ENCODE assay signal across 21 cellular contexts in the genomic region with DNA sequence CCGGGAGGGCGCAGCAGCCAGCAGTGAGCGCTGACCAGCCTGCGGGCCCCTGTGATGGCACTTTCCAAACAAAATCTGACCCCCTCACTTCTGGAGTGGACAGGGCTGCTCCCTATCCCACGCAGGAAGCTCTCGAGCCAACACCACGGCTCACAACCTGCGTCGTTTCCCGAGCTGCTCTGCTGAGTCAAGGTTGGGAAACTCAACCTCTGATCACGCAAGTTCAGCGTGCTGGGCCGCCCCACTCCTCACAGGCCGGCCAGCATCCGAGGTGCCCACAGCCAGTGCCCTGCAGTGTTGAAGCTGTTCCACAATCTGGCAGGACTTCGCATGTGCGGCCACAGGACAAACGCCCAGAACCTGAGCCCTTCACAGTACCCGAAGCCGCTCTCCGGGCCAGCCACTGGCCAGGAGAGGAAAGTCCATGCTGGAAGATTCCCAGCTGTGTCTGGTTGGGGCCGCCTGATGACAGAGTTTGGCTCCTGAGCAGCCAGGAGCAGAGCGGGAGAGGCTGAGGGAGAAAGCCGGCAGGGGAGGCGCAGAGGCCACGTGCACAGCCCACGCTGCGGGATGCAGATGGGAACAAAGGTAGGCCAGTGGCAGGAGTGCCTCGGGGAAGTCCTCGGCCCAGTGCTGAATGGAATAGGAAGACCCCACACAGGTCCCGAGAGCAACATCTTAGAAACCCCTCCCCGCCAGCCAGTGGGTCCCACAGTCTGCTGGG.
DNase-seq lines count a peak whose midpoint lies in the region; ATAC-seq, FAIRE-seq and TF ChIP-seq lines count a peak whose summit lies in the region.
"Had no signal": no experiment of that assay in that cellular context is flagged by ENCODE, and none has a peak within 500 bp of the region (broad histone marks: within the 10 kb centered on the region; RNA-seq: fewer than 3 reads in every experiment).

No MANE protein-coding gene starts in this region.

- H3K79me2 ChIP-seq in H1 (ENCODE audit: control insufficient read depth in 1 of 2, insufficient read depth in 2 of 2, low read length in 2 of 2), result no peaks in the 10 kb centered on the region

- no peak overlapping the region for H4K5ac ChIP-seq in H1 (ENCODE audit: insufficient read length, low read depth, low read length)

- H2BK12ac ChIP-seq in H1 (ENCODE audit: low read depth, low read length), result no peak overlapping the region

- no peak overlapping the region for H3K56ac ChIP-seq in H1 (replicated peaks; ENCODE audit: insufficient read length, low read depth, low read length)

- no peak for FAIRE-seq in H1 (lab: Jason Lieb, UNC)
- FAIRE-seq: HTR-8/SVneo had no signal

- no peaks in the 10 kb centered on the region for H3K27me3 Mint-ChIP-seq in activated T-helper 1 cell treated with anti-CD3 and anti-CD28 coated beads, Interleukin-12 subunit alpha, Interleukin-12 subunit beta, Interleukin-2, Interleukin-4 antibody, amounts not matched to agents 30 ng/mL and 10 ng/mL and 1 ng/mL, durations not matched to agents 14 hours and 24 hours and 36 hours (ENCODE audit: insufficient read depth)
- H3K27me3 Mint-ChIP-seq: B cell had no signal

- H3K36me3 Mint-ChIP-seq in activated T-helper 1 cell treated with anti-CD3 and anti-CD28 coated beads, Interleukin-12 subunit alpha, Interleukin-12 subunit beta, Interleukin-2, Interleukin-4 antibody, amounts not matched to agents 30 ng/mL and 10 ng/mL and 1 ng/mL, durations not matched to agents 14 hours and 24 hours and 36 hours (ENCODE audit: low read depth), result no peaks in the 10 kb centered on the region
- H3K36me3 Mint-ChIP-seq: CD4-positive, alpha-beta memory T cell had no signal

- no peak overlapping the region for H2BK20ac ChIP-seq in H1 (ENCODE audit: low read length)

- H3K36me3 ChIP-seq in H1 (ENCODE audit: control insufficient read depth in 2 of 4, insufficient read depth in 4 of 4, low read length in 3 of 4) (no peaks in the 10 kb centered on the region), mucosa of descending colon (ENCODE audit: low read depth) (no peaks in the 10 kb centered on the region)

- no peak for TF ChIP-seq EP300 in H1 (IDR thresholded peaks at IDR 0.05; ENCODE audit: borderline replicate concordance in 1 of 2, low read depth in 2 of 2, low read length in 2 of 2)

- H3K9ac ChIP-seq in H1 (replicated peaks in 1 of 4; ENCODE audit: extremely low read depth in 1 of 4, low read depth in 3 of 4, low read length in 3 of 4), result no peak overlapping the region

- no peak overlapping the region for H3K18ac ChIP-seq in H1 (ENCODE audit: extremely low read depth, low read length)

- H3K4me2 ChIP-seq in H1 (ENCODE audit: insufficient read depth in 1 of 2, low read depth in 2 of 2, low read length in 2 of 2), result no peak overlapping the region
- H3K4me2 ChIP-seq: GM23338 had no signal

- TF ChIP-seq CTCF in H1 (IDR thresholded peaks at IDR 0.05; ENCODE audit: control extremely low read depth in 1 of 3, insufficient read depth in 1 of 3, low read depth in 1 of 3, low read length in 3 of 3), result no peak
- no peak for TF ChIP-seq CTCF in mucosa of descending colon (IDR thresholded peaks at IDR 0.05)

- H2BK120ac ChIP-seq in H1 (replicated peaks; ENCODE audit: low read depth, low read length), result no peak overlapping the region

- H3K4me3 Mint-ChIP-seq in activated T-helper 1 cell treated with anti-CD3 and anti-CD28 coated beads, Interleukin-12 subunit alpha, Interleukin-12 subunit beta, Interleukin-2, Interleukin-4 antibody, amounts not matched to agents 30 ng/mL and 10 ng/mL and 1 ng/mL, durations not matched to agents 14 hours and 24 hours and 36 hours, result no peak overlapping the region
- H3K4me3 Mint-ChIP-seq: B cell; CD4-positive, alpha-beta memory T cell; GM23338 had no signal

- no peaks in the 10 kb centered on the region for H3K79me1 ChIP-seq in H1 (ENCODE audit: low read depth, low read length)

- H4K91ac ChIP-seq in H1 (replicated peaks; ENCODE audit: insufficient read length, low read length), result no peak overlapping the region

- H3K27me3 ChIP-seq in H1 (replicated peaks in 1 of 4; ENCODE audit: control insufficient read depth in 3 of 4, extremely low read depth in 1 of 4, insufficient read depth in 3 of 4, low read length in 3 of 4), result no peaks in the 10 kb centered on the region

- no peaks in the 10 kb centered on the region for H4K20me1 ChIP-seq in H1 (replicated peaks in 1 of 2; ENCODE audit: control insufficient read depth in 1 of 2, insufficient read depth in 2 of 2, low read length in 2 of 2)

- no peak overlapping the region for H3K27ac ChIP-seq in H1 (ENCODE audit: low read depth, low read length)
- H3K27ac ChIP-seq: 22Rv1, HL-60 had no signal

- TF ChIP-seq POLR2A in H1 (IDR thresholded peaks at IDR 0.05; ENCODE audit: control extremely low read depth in 1 of 2, low read depth in 2 of 2, low read length in 2 of 2), result no peak

- peak overlapping the region; percentile 32; the same call in 1 of the 2 replicates for H2AFZ ChIP-seq in H1 (ENCODE audit: low read length)
- H2AFZ ChIP-seq: GM23338 had no signal

- no peak overlapping the region for H4K8ac ChIP-seq in H1 (ENCODE audit: extremely low read depth, insufficient read depth, low read length)

- DNase-seq in activated CD8-positive, alpha-beta memory T cell treated with anti-CD3 and anti-CD28 coated beads for 24 hours, result peak; percentile 21
- DNase-seq in activated CD8-positive, alpha-beta memory T cell treated with anti-CD3 and anti-CD28 coated beads, Interleukin-2, amount 50 U/mL, for 4 hours, result no peak
- DNase-seq in H1 (ENCODE audit: low read depth in 1 of 2, low spot score in 2 of 2), result no peak
- peak; percentile 60 for DNase-seq in posterior vena cava (ENCODE audit: low spot score)
- DNase-seq in ureter (ENCODE audit: low spot score), result peak; percentile 29
- DNase-seq in activated T-helper 1 cell treated with anti-CD3 and anti-CD28 coated beads, Interleukin-12 subunit alpha, Interleukin-12 subunit beta, Interleukin-2, Interleukin-4 antibody, amounts not matched to agents 30 ng/mL and 10 ng/mL and 1 ng/mL, durations not matched to agents 14 hours and 24 hours and 36 hours (ENCODE audit: low spot score), result no peak
- no peak for DNase-seq in mucosa of descending colon
- no peak for DNase-seq in NCI-H2227 (lab: John Stamatoyannopoulos, UW; ENCODE audit: unreplicated experiment)
- DNase-seq: CD4-positive, alpha-beta memory T cell; DMS79 treated with DMSO at 0.1 percent for 48 hours; MV-4-11; NCI-H1417; NCI-H187 treated with DMSO at 0.1 percent for 48 hours; NCI-H446; NCI-H69; SHP77 had no signal

- no peak overlapping the region for H3K4ac ChIP-seq in H1 (replicated peaks; ENCODE audit: insufficient read length, low read depth, low read length)

- no peaks in the 10 kb centered on the region for H3K9me3 Mint-ChIP-seq in activated T-helper 1 cell treated with anti-CD3 and anti-CD28 coated beads, Interleukin-12 subunit alpha, Interleukin-12 subunit beta, Interleukin-2, Interleukin-4 antibody, amounts not matched to agents 30 ng/mL and 10 ng/mL and 1 ng/mL, durations not matched to agents 14 hours and 24 hours and 36 hours

- TF ChIP-seq RAD21 in H1 (IDR thresholded peaks at IDR 0.05 in 1 of 2, conservative IDR thresholded peaks at IDR 0.05 in 1 of 2; ENCODE audit: low read depth in 2 of 2, low read length in 2 of 2), result no peak

- H3K4me1 Mint-ChIP-seq in activated T-helper 1 cell treated with anti-CD3 and anti-CD28 coated beads, Interleukin-12 subunit alpha, Interleukin-12 subunit beta, Interleukin-2, Interleukin-4 antibody, amounts not matched to agents 30 ng/mL and 10 ng/mL and 1 ng/mL, durations not matched to agents 14 hours and 24 hours and 36 hours (ENCODE audit: low read depth), result no peaks in the 10 kb centered on the region
- H3K4me1 Mint-ChIP-seq: B cell, GM23338 had no signal

- H3K4me1 ChIP-seq in H1 (replicated peaks in 1 of 4; ENCODE audit: control insufficient read depth in 3 of 4, insufficient read depth in 4 of 4, low read length in 3 of 4) (no peaks in the 10 kb centered on the region; a peak in 1 of 7 replicates), mucosa of descending colon (ENCODE audit: low read depth) (no peaks in the 10 kb centered on the region)

- intact Hi-C loops in posterior vena cava (cut with DNase I), result no loop called here
- intact Hi-C loops in activated T-helper 1 cell treated with anti-CD3 and anti-CD28 coated beads, Interleukin-12 subunit alpha, Interleukin-12 subunit beta, Interleukin-2, Interleukin-4 antibody, amounts not matched to agents 30 ng/mL and 10 ng/mL and 1 ng/mL, durations not matched to agents 14 hours and 24 hours and 36 hours (cut with micrococcal nuclease), result no loop called here
- intact Hi-C loops in mucosa of descending colon (cut with DNase I, micrococcal nuclease), result no loop called here

- H3K27ac Mint-ChIP-seq in activated T-helper 1 cell treated with anti-CD3 and anti-CD28 coated beads, Interleukin-12 subunit alpha, Interleukin-12 subunit beta, Interleukin-2, Interleukin-4 antibody, amounts not matched to agents 30 ng/mL and 10 ng/mL and 1 ng/mL, durations not matched to agents 14 hours and 24 hours and 36 hours, result no peak overlapping the region
- H3K27ac Mint-ChIP-seq: B cell; CD4-positive, alpha-beta memory T cell; GM23338 had no signal

- no peaks in the 10 kb centered on the region for H3K9me3 ChIP-seq in H1 (ENCODE audit: insufficient read depth in 2 of 2, low read depth in 1 of 2, low read length in 1 of 2)
- H3K9me3 ChIP-seq in mucosa of descending colon, result peaks cover 6% of the 10 kb centered on the region

- no peak for ATAC-seq in mucosa of descending colon
- ATAC-seq: GM23338 had no signal

- POLR2A ChIA-PET in H1 (lab: Charles Lee; ENCODE audit: partially characterized antibody), result no interaction called here

- H2BK5ac ChIP-seq in H1 (ENCODE audit: low read depth, low read length), result no peak overlapping the region

- H3K23ac ChIP-seq in H1 (ENCODE audit: insufficient read length), result no peak overlapping the region

- no peak overlapping the region for H2BK15ac ChIP-seq in H1 (ENCODE audit: low read length)

- CTCF ChIA-PET in H1 (lab: Charles Lee; ENCODE audit: partially characterized antibody), result interaction anchor here (0.6 to 2.1 kb wide), 6 partner anchors 11 to 404 kb away, joined by 3 to 6 read pairs (median 4); no protein-coding TSS in a partner anchor

- H2AK5ac ChIP-seq in H1 (ENCODE audit: low read depth, low read length), result no peak overlapping the region

- no peaks in the 10 kb centered on the region for H3K23me2 ChIP-seq in H1 (ENCODE audit: low read depth, low read length)

- WGBS in H1 (ENCODE audit: extremely low coverage in 1 of 2, insufficient coverage in 1 of 2, insufficient read length in 1 of 2, insufficient replicate concordance in 2 of 2, low coverage in 1 of 2, low lambda C conversion rate in 2 of 2, missing lambda C conversion rate in 1 of 2), 2 experiments, result 94% methylated on average over 29 of the region's 32 CpGs; no CpG with 5 or more reads in 1 of the 2 experiments

- no peak overlapping the region for H3K4me3 ChIP-seq in H1 (ENCODE audit: extremely low read depth in 1 of 4, insufficient read depth in 2 of 4, low read depth in 3 of 4, low read length in 4 of 4)
- H3K4me3 ChIP-seq in mucosa of descending colon, result no peak overlapping the region
- H3K4me3 ChIP-seq: GM23338 had no signal

- no peak overlapping the region for H3K14ac ChIP-seq in H1 (ENCODE audit: insufficient read length)

TF ChIP-seq in H1, 55 proteins besides CTCF, POLR2A, EP300 and RAD21 (continues in another document):
- TF ChIP-seq HDAC6 (IDR thresholded peaks at IDR 0.05; ENCODE audit: low read depth, low read length), result no peak
- no peak for TF ChIP-seq KDM1A (IDR thresholded peaks at IDR 0.05; ENCODE audit: borderline replicate concordance, low read length)

Comparison
In these comparisons a context has a peak if more than half of its experiments do, and no peak if none do; other contexts are left out.
1. DNase-seq: peak in activated CD8-positive, alpha-beta memory T cell treated with anti-CD3 and anti-CD28 coated beads for 24 hours (single experiment), posterior vena cava (single experiment) and ureter (single experiment); none in activated CD8-positive, alpha-beta memory T cell treated with anti-CD3 and anti-CD28 coated beads, Interleukin-2, amount 50 U/mL, for 4 hours (single experiment), H1 (0 of 2), activated T-helper 1 cell treated with anti-CD3 and anti-CD28 coated beads, Interleukin-12 subunit alpha, Interleukin-12 subunit beta, Interleukin-2, Interleukin-4 antibody, amounts not matched to agents 30 ng/mL and 10 ng/mL and 1 ng/mL, durations not matched to agents 14 hours and 24 hours and 36 hours (single experiment), mucosa of descending colon (0 of 3) and NCI-H2227 (single experiment).